ENCODE assay signal across 1 cellular context in genomic region chr20:20034486-20034885, GRCh38.
TF ChIP-seq lines count a peak whose summit lies in the region.

No MANE protein-coding gene starts in this region.

TF ChIP-seq in WTC11, 78 proteins besides CTCF, POLR2A, EP300 and RAD21 (continued from another document):
- TF ChIP-seq E2F4 (CRISPR knock-in tag; IDR thresholded peaks at IDR 0.05; ENCODE audit: borderline replicate concordance, low read depth), result no peak
- no peak for TF ChIP-seq ZBTB21 (CRISPR knock-in tag; IDR thresholded peaks at IDR 0.05; ENCODE audit: borderline replicate concordance)
- TF ChIP-seq SOX15 (CRISPR knock-in tag; IDR thresholded peaks at IDR 0.05), result no peak
- no peak for TF ChIP-seq ELF4 (CRISPR knock-in tag; IDR thresholded peaks at IDR 0.05; ENCODE audit: low read depth)
- TF ChIP-seq NFATC4 (CRISPR knock-in tag; IDR thresholded peaks at IDR 0.05), result no peak
- TF ChIP-seq ETV6 (CRISPR knock-in tag; IDR thresholded peaks at IDR 0.05), result no peak
- TF ChIP-seq PRDM15 (CRISPR knock-in tag; IDR thresholded peaks at IDR 0.05), result no peak
- no peak for TF ChIP-seq ZNF219 (CRISPR knock-in tag; IDR thresholded peaks at IDR 0.05; ENCODE audit: borderline replicate concordance)
- no peak for TF ChIP-seq MLX (CRISPR knock-in tag; IDR thresholded peaks at IDR 0.05)
- no peak for TF ChIP-seq CBFB (CRISPR knock-in tag; IDR thresholded peaks at IDR 0.05; ENCODE audit: low read depth)
- no peak for TF ChIP-seq ATF3 (CRISPR knock-in tag; conservative IDR thresholded peaks at IDR 0.05)
- TF ChIP-seq NFE2L1 (CRISPR knock-in tag; IDR thresholded peaks at IDR 0.05), result no peak
- TF ChIP-seq AR (CRISPR knock-in tag; IDR thresholded peaks at IDR 0.05), result no peak
TF ChIP-seq in WTC11: peak in this region for 0.
